In the genomic region with DNA sequence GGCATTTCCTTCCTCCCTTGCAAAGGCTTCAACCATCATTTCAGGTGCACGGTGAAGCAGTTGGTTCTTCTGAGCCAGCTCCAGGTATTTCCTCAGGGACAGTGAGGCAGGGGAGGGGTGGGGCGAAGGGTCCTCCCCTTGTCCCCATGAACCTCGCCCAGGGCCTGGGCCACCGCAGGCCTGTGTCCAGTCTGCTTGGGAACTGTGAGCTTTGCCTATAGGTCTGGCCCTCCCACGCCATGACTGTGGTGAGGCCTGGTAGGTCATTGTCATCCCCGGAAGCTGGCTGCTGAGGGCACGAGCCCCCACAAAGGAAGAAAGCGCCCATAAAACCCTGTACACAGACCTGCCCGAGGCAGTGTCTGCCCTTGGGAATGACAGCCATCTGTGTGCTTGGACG, we compare ENCODE assay signal across 33 cellular contexts.
"Had no signal": no experiment of that assay in that cellular context is flagged by ENCODE, and none has a peak within 500 bp of the region (broad histone marks: within the 10 kb centered on the region; RNA-seq: fewer than 3 reads in every experiment).

No MANE protein-coding gene starts in this region.

- H3K27ac ChIP-seq: adrenal gland, brain microvascular endothelial cell, breast epithelium, VCaP had no signal

- H3K4me1 ChIP-seq: adrenal gland, breast epithelium had no signal

- ATAC-seq: activated CD8-positive, alpha-beta T cell treated with anti-CD3 and anti-CD28 coated beads for 36 hours; activated naive CD4-positive, alpha-beta T cell treated with anti-CD3 and anti-CD28 coated beads, Interleukin-2, amount 50 U/mL, for 72 hours; activated T-cell treated with anti-CD3 and anti-CD28 coated beads, Interleukin-2, amount 50 U/mL, for 4 hours; activated T-cell treated with anti-CD3 and anti-CD28 coated beads, Interleukin-2, amount 50 U/mL, for 72 hours; activated T-helper 17 cell treated with anti-CD3 and anti-CD28 coated beads, Interleukin-2, amount 50 U/mL, for 72 hours; T-cell; T-helper 17 cell had no signal

- FAIRE-seq: astrocyte, TTC549 had no signal

- H3K36me3 ChIP-seq: adrenal gland, brain microvascular endothelial cell, breast epithelium had no signal

- H3K9me3 ChIP-seq: adrenal gland, body of pancreas, breast epithelium had no signal

- H3K27me3 ChIP-seq: adrenal gland, body of pancreas, brain microvascular endothelial cell, breast epithelium had no signal

- DNase-seq: activated B cell treated with CpG ODN at 0.5 μM for 24 hours; activated CD4-positive, alpha-beta memory T cell treated with anti-CD3 and anti-CD28 coated beads for 36 hours; activated CD4-positive, alpha-beta T cell treated with anti-CD3 and anti-CD28 coated beads for 4 hours; activated CD4-positive, alpha-beta T cell treated with anti-CD3 and anti-CD28 coated beads, Interleukin-2, amount 10 ng/mL, durations not matched to agents 24 days and 14 days; activated CD4-positive, alpha-beta T cell treated with anti-CD3 and anti-CD28 coated beads, Interleukin-2, amount 50 U/mL, for 1 hour; activated CD4-positive, alpha-beta T cell treated with anti-CD3 and anti-CD28 coated beads, Interleukin-2, amount 50 U/mL, for 4 hours; activated CD4-positive, CD25-positive, alpha-beta regulatory T cell treated with anti-CD3 and anti-CD28 coated beads, Interleukin-2, amount 50 U/mL, for 72 hours; activated CD8-positive, alpha-beta memory T cell treated with anti-CD3 and anti-CD28 coated beads, Interleukin-2, amount 50 U/mL, for 4 hours; activated CD8-positive, alpha-beta T cell treated with anti-CD3 and anti-CD28 coated beads for 36 hours; activated effector memory CD4-positive, alpha-beta T cell treated with anti-CD3 and anti-CD28 coated beads, Interleukin-2, amount 50 U/mL, for 16 hours; activated gamma-delta T cell treated with Interleukin-2 at 50 U/mL for 16 hours; activated naive CD4-positive, alpha-beta T cell; activated naive CD4-positive, alpha-beta T cell treated with anti-CD3 and anti-CD28 coated beads for 36 hours; activated naive CD4-positive, alpha-beta T cell treated with anti-CD3 and anti-CD28 coated beads, Interleukin-2, amount 50 U/mL, for 16 hours; activated naive CD8-positive, alpha-beta T cell treated with anti-CD3 and anti-CD28 coated beads for 36 hours; activated T-cell treated with anti-CD3 and anti-CD28 coated beads for 4 hours; activated T-cell treated with anti-CD3 and anti-CD28 coated beads, Interleukin-2, amount 50 U/mL, for 1 hour; activated T-cell treated with anti-CD3 and anti-CD28 coated beads, Interleukin-2, amount 50 U/mL, for 4 hours; activated T-cell treated with anti-CD3 and anti-CD28 coated beads, Interleukin-2, amount 50 U/mL, for 72 hours; adrenal gland; amniotic stem cell; brain microvascular endothelial cell; caudate nucleus; T-cell; T-helper 17 cell; T-helper 9 cell had no signal

- H3K4me3 ChIP-seq: adrenal gland, body of pancreas, breast epithelium had no signal
